1 cellular context compared by ENCODE assay signal in genomic region chr14:105368910-105369652, GRCh38.
TF ChIP-seq lines count a peak whose summit lies in the region.

No MANE protein-coding gene starts in this region.

TF ChIP-seq in HepG2, 621 proteins besides CTCF, POLR2A, EP300 and RAD21:
- TF ChIP-seq HNRNPL (IDR thresholded peaks at IDR 0.05; ENCODE audit: low read depth, low read length) (peak; percentile 50; the same call in 1 of the 2 replicates), AGO2 (optimal IDR thresholded peaks at IDR 0.05; ENCODE audit: low read depth, low read length) (peak; percentile 21), ZNF777 (CRISPR knock-in tag; IDR thresholded peaks at IDR 0.05) (no peak)
